In genomic region chr14:75519826-75520692, GRCh38 we compare ENCODE assay signal across 14 cellular contexts. TPM values are rescaled to one million over a fixed set of nuclear protein-coding genes. Genes with fewer than 3 reads are reported as not detected.
A peak's percentile ranks its signal among the peaks of the same experiment; 100 is the strongest.
DNase-seq lines count a peak whose midpoint lies in the region; ATAC-seq, FAIRE-seq and TF ChIP-seq lines count a peak whose summit lies in the region.
"Had no signal": no experiment of that assay in that cellular context is flagged by ENCODE, and none has a peak within 500 bp of the region (broad histone marks: within the 10 kb centered on the region; RNA-seq: fewer than 3 reads in every experiment).

No MANE protein-coding gene starts in this region.

- no peak overlapping the region for H3K4me3 ChIP-seq in CD4-positive, alpha-beta memory T cell (ENCODE audit: low read length in 2 of 2)
- H3K4me3 ChIP-seq in PC-9 (no peak overlapping the region), endothelial cell of umbilical vein (replicated peaks in 1 of 3; ENCODE audit: insufficient read depth in 1 of 3, low read depth in 1 of 3, low read length in 3 of 3) (no peak overlapping the region), tibial nerve (no peak overlapping the region)
- H3K4me3 ChIP-seq: sigmoid colon, SJSA1 had no signal

- H2AFZ ChIP-seq in PC-9 (peak overlapping the region; percentile 26; the same call in 1 of the 2 replicates), endothelial cell of umbilical vein (ENCODE audit: low read depth, low read length) (peak overlapping the region; percentile 18)

- intact Hi-C loops in CD4-positive, alpha-beta memory T cell (cut with micrococcal nuclease): no loop called here
- intact Hi-C loops in PC-9 (cut with micrococcal nuclease; ENCODE audit: unreplicated experiment) (no loop called here), endothelial cell of umbilical vein (cut with micrococcal nuclease) (loop anchor here (5.0 kb wide), 1 partner anchor 127 kb away; no protein-coding TSS in a partner anchor)

- peaks cover 44 to 83% (median 60%) of the 10 kb centered on the region in 4 donors for H3K4me1 Mint-ChIP-seq in CD4-positive, alpha-beta memory T cell

- H3K4me3 Mint-ChIP-seq in CD4-positive, alpha-beta memory T cell: peak overlapping the region in 4 of 8 donors; percentile 7 to 46 (median 26)

- peaks cover 61% of the 10 kb centered on the region for H3K4me1 ChIP-seq in CD4-positive, alpha-beta memory T cell (ENCODE audit: insufficient read depth, low read length)
- peaks cover 60% of the 10 kb centered on the region for H3K4me1 ChIP-seq in PC-9 (replicated peaks; ENCODE audit: insufficient read depth)
- H3K4me1 ChIP-seq in endothelial cell of umbilical vein (ENCODE audit: control insufficient read depth, extremely low read depth, insufficient read depth, low read length): peaks cover 25% of the 10 kb centered on the region
- peaks cover 0 to 20% (median 6%) of the 10 kb centered on the region in 4 donors for H3K4me1 ChIP-seq in tibial nerve

- H3K9ac ChIP-seq in endothelial cell of umbilical vein (replicated peaks; ENCODE audit: extremely low read depth, insufficient read depth, low read length): no peak overlapping the region

- CTCF ChIA-PET in CD4-positive, alpha-beta memory T cell (lab: Charles Lee; ENCODE audit: partially characterized antibody): interaction anchor here (0.6 to 8.8 kb wide), 15 partner anchors 8 to 135 kb away, joined by 3 to 105 read pairs (median 7); no protein-coding TSS in a partner anchor
- CTCF ChIA-PET in PC-9 (lab: Charles Lee) (interaction anchor here (0.5 to 1.5 kb wide), 4 partner anchors 11 to 462 kb away, joined by 3 to 8 read pairs (median 4); no protein-coding TSS in a partner anchor), endothelial cell of umbilical vein (lab: Charles Lee) (interaction anchor here (1.2 to 7.6 kb wide), 6 partner anchors 12 to 42 kb away, joined by 3 to 89 read pairs (median 5); no protein-coding TSS in a partner anchor)

- H3K4me2 ChIP-seq in PC-9: peak overlapping the region; percentile 87
- H3K4me2 ChIP-seq in endothelial cell of umbilical vein (ENCODE audit: insufficient read depth, low read length): no peak overlapping the region

- TF ChIP-seq POLR2A in endothelial cell of umbilical vein (IDR thresholded peaks at IDR 0.05; ENCODE audit: low read depth, low read length): no peak
- TF ChIP-seq POLR2A in tibial nerve (IDR thresholded peaks at IDR 0.05): no peak

- H3K36me3 Mint-ChIP-seq in CD4-positive, alpha-beta memory T cell: peaks cover 4 to 15% of the 10 kb centered on the region in 2 donors

- H3K27me3 ChIP-seq in CD4-positive, alpha-beta memory T cell (ENCODE audit: insufficient read depth, low read length): no peaks in the 10 kb centered on the region
- H3K27me3 ChIP-seq in PC-9 (ENCODE audit: insufficient read depth, low read depth) (no peaks in the 10 kb centered on the region), endothelial cell of umbilical vein (ENCODE audit: control insufficient read depth in 2 of 2, insufficient read depth in 2 of 2, low read length in 2 of 2) (no peaks in the 10 kb centered on the region), tibial nerve (no peaks in the 10 kb centered on the region)
- H3K27me3 ChIP-seq: sigmoid colon, SJSA1 had no signal

- WGBS in tibial nerve, 2 donors: 88 to 93% methylated on average over 11 of the region's 11 CpGs

- no peak for ATAC-seq in HG02885 (IDR thresholded peaks at IDR 0.05; ENCODE audit: poor library complexity, unreplicated experiment)
- no peak for ATAC-seq in omental fat pad (ENCODE audit: low FRiP score)

- dilution Hi-C loops in endothelial cell of umbilical vein (cut with MboI; ENCODE audit: extremely low pct_ligation_motif_present, low sequenced_read_pairs): no loop called here

- H3K27ac Mint-ChIP-seq in CD4-positive, alpha-beta memory T cell: peak overlapping the region; percentile 26 to 98 (median 92)

- peak overlapping the region; percentile 88 for H3K27ac ChIP-seq in CD4-positive, alpha-beta memory T cell (ENCODE audit: low read depth, low read length)
- H3K27ac ChIP-seq in PC-9 (peak overlapping the region; percentile 93), endothelial cell of umbilical vein (ENCODE audit: insufficient read depth, low read depth, low read length) (no peak overlapping the region), tibial nerve (no peak overlapping the region)
- H3K27ac ChIP-seq: sigmoid colon, SJSA1 had no signal

- H3K36me3 ChIP-seq in CD4-positive, alpha-beta memory T cell (ENCODE audit: insufficient read depth, low read length): no peaks in the 10 kb centered on the region
- H3K36me3 ChIP-seq in PC-9 (ENCODE audit: low read depth): no peaks in the 10 kb centered on the region
- no peaks in the 10 kb centered on the region for H3K36me3 ChIP-seq in endothelial cell of umbilical vein (ENCODE audit: control insufficient read depth in 2 of 2, extremely low read depth in 1 of 2, insufficient read depth in 2 of 2, low read length in 2 of 2)
- no peaks in the 10 kb centered on the region for H3K36me3 ChIP-seq in tibial nerve
- H3K36me3 ChIP-seq: sigmoid colon, SJSA1 had no signal

- H4K20me1 ChIP-seq in PC-9 (ENCODE audit: insufficient read depth) (no peaks in the 10 kb centered on the region), endothelial cell of umbilical vein (replicated peaks; ENCODE audit: control insufficient read depth, extremely low read depth, insufficient read depth, low read length) (no peaks in the 10 kb centered on the region)

- POLR2A ChIA-PET in CD4-positive, alpha-beta memory T cell (lab: Charles Lee; ENCODE audit: partially characterized antibody): interaction anchor here (0.7 to 13.8 kb wide), 10 partner anchors 11 to 141 kb away, joined by 3 to 292 read pairs (median 5); no protein-coding TSS in a partner anchor
- POLR2A ChIA-PET in PC-9 (lab: Charles Lee; ENCODE audit: unreplicated experiment): no interaction called here
- POLR2A ChIA-PET in endothelial cell of umbilical vein (lab: Charles Lee): no interaction called here

- H3K27me3 Mint-ChIP-seq in CD4-positive, alpha-beta memory T cell: no peaks in the 10 kb centered on the region

- H3K9me1 ChIP-seq in endothelial cell of umbilical vein (replicated peaks; ENCODE audit: control insufficient read depth, extremely low read depth, insufficient read depth, low read length): no peaks in the 10 kb centered on the region

- no peaks in the 10 kb centered on the region for H3K9me3 ChIP-seq in CD4-positive, alpha-beta memory T cell (ENCODE audit: control insufficient read depth in 1 of 2, low read length in 2 of 2)
- H3K9me3 ChIP-seq in PC-9 (ENCODE audit: insufficient read depth, low read depth): no peaks in the 10 kb centered on the region
- no peaks in the 10 kb centered on the region for H3K9me3 ChIP-seq in endothelial cell of umbilical vein (replicated peaks; ENCODE audit: control insufficient read depth, insufficient read depth, low read length)
- H3K9me3 ChIP-seq in tibial nerve: no peaks in the 10 kb centered on the region
- H3K9me3 ChIP-seq: sigmoid colon, SJSA1 had no signal

- peak; percentile 8 for DNase-seq in A172 (ENCODE audit: low spot score)
- DNase-seq in CD4-positive, alpha-beta memory T cell: no peak
- peak in 1 of 2 experiments; percentile 82 for DNase-seq in PC-9
- no peak for DNase-seq in endothelial cell of umbilical vein (ENCODE audit: low read depth, low spot score)
- no peak for DNase-seq in omental fat pad (ENCODE audit: low spot score)
- DNase-seq in foreskin melanocyte: no peak
- DNase-seq in tibial nerve (ENCODE audit: low spot score in 2 of 2): no peak
- DNase-seq: activated CD4-positive, alpha-beta T cell treated with anti-CD3 and anti-CD28 coated beads for 48 hours; NCI-H1092; NCI-H774; sigmoid colon had no signal

- no peak for TF ChIP-seq EP300 in tibial nerve (IDR thresholded peaks at IDR 0.05)

- H3K9me2 ChIP-seq in PC-9 (ENCODE audit: insufficient read depth): no peaks in the 10 kb centered on the region

- H3K79me2 ChIP-seq in PC-9 (ENCODE audit: low read depth): peaks cover 28% of the 10 kb centered on the region
- H3K79me2 ChIP-seq in endothelial cell of umbilical vein (ENCODE audit: control insufficient read depth, insufficient read depth, low read length): no peaks in the 10 kb centered on the region

- H3F3A ChIP-seq in PC-9 (ENCODE audit: insufficient read depth, low read depth): peaks cover 37% of the 10 kb centered on the region

- no peaks in the 10 kb centered on the region for H3K9me3 Mint-ChIP-seq in CD4-positive, alpha-beta memory T cell

- TF ChIP-seq CTCF in PC-9 (conservative IDR thresholded peaks at IDR 0.05) (no peak), endothelial cell of umbilical vein (IDR thresholded peaks at IDR 0.05; ENCODE audit: extremely low read depth in 1 of 2, insufficient read depth in 1 of 2, low read depth in 1 of 2, low read length in 2 of 2) (no peak), omental fat pad (IDR thresholded peaks at IDR 0.05) (no peak), tibial nerve (IDR thresholded peaks at IDR 0.05) (no peak)

- BruUV-seq in PC-9 (replicated peaks; lab: Mats Ljungman, UMichigan): no TSS peak
- no TSS peak for BruUV-seq in endothelial cell of umbilical vein (replicated peaks; lab: Mats Ljungman, UMichigan)

- FAIRE-seq in endothelial cell of umbilical vein (lab: Jason Lieb, UNC): peak; percentile 35

RNA-seq across cellular contexts. Expression of gene BATF, which starts 2.2 kb away (rescaled TPM):
- not detected in 2 replicates for total RNA-seq in A172 (2014; rRNA removed; shearing (Covaris generic))
- total RNA-seq in CD4-positive, alpha-beta memory T cell: 10 to 100 TPM; 17.1 to 20.6 TPM
- 10 to 100 TPM; 46.6 to 53.8 TPM for polyA plus RNA-seq in CD4-positive, alpha-beta memory T cell
- total RNA-seq in PC-9 (2021): 55.7 and 79.0 TPM in 2 replicates
- not detected in 2 replicates for total RNA-seq in endothelial cell of umbilical vein
- not detected in 2 replicates for polyA plus RNA-seq in endothelial cell of umbilical vein
- polyA plus RNA-seq in endothelial cell of umbilical vein (2011; cell fraction: cytosol; rRNA removed): not detected in 2 replicates
- polyA plus RNA-seq in endothelial cell of umbilical vein (2011; cell fraction: nucleus; rRNA removed): 0.28 TPM in 1 of 2 replicates, not detected in the other
- not detected in 2 replicates for polyA plus RNA-seq in endothelial cell of umbilical vein (2012)
- not detected in 2 replicates for polyA minus RNA-seq in endothelial cell of umbilical vein
- not detected for polyA minus RNA-seq in endothelial cell of umbilical vein (2011; cell fraction: cytosol; rRNA and poly(A)+ RNA removed)
- polyA minus RNA-seq in endothelial cell of umbilical vein (2011; cell fraction: nucleus; rRNA and poly(A)+ RNA removed): not detected in 2 replicates
- 10 to 100 TPM in 3 of 4 donors, 1 to 10 TPM in 1; 8.2 to 22.8 (median 12.9) TPM for total RNA-seq in omental fat pad
- 10 to 100 TPM in 1 of 4 donors, 1 to 10 TPM in 2, not detected in 1; 3.8 to 11.1 (median 6.3) TPM for total RNA-seq in tibial nerve
- total RNA-seq: epithelial cell of proximal tubule, SJSA1 had no signal

RNA-seq across cellular contexts. Expression of gene FLVCR2, which starts 58.4 kb away (rescaled TPM):
- total RNA-seq in A172 (2014; rRNA removed; shearing (Covaris generic)): 0.59 and 0.65 TPM in 2 replicates
- total RNA-seq in CD4-positive, alpha-beta memory T cell: 1 to 10 TPM; 3.0 to 4.1 TPM
- polyA plus RNA-seq in CD4-positive, alpha-beta memory T cell: 1 to 10 TPM; 1.9 to 3.3 TPM
- total RNA-seq in PC-9 (2021) (12.4 and 35.7 TPM in 2 replicates), endothelial cell of umbilical vein (4.9 and 9.1 TPM in 2 replicates), omental fat pad (10 to 100 TPM in 3 of 4 donors, 1 to 10 TPM in 1; 5.8 to 25.6 (median 11.8) TPM), tibial nerve (10 to 100 TPM; 65.9 to 86.1 (median 74.4) TPM)
- polyA plus RNA-seq in endothelial cell of umbilical vein: 1.4 and 1.8 TPM in 2 replicates
- 0.99 and 1.1 TPM in 2 replicates for polyA plus RNA-seq in endothelial cell of umbilical vein (2011; cell fraction: cytosol; rRNA removed)
- polyA plus RNA-seq in endothelial cell of umbilical vein (2011; cell fraction: nucleus; rRNA removed): 1.9 and 2.2 TPM in 2 replicates
- 1.5 and 2.3 TPM in 2 replicates for polyA plus RNA-seq in endothelial cell of umbilical vein (2012)
- polyA minus RNA-seq in endothelial cell of umbilical vein: 2.3 and 9.0 TPM in 2 replicates
- 5.3 TPM for polyA minus RNA-seq in endothelial cell of umbilical vein (2011; cell fraction: cytosol; rRNA and poly(A)+ RNA removed)
- polyA minus RNA-seq in endothelial cell of umbilical vein (2011; cell fraction: nucleus; rRNA and poly(A)+ RNA removed): 1.7 and 2.7 TPM in 2 replicates

Comparison
In these comparisons a context has a peak if more than half of its experiments do, and no peak if none do; other contexts are left out.
1. H3K27ac ChIP-seq: peak in CD4-positive, alpha-beta memory T cell (single experiment) and PC-9 (single experiment); none in endothelial cell of umbilical vein (single experiment) and tibial nerve (0 of 4).